ENCODE assay signal across 27 cellular contexts in the genomic region with DNA sequence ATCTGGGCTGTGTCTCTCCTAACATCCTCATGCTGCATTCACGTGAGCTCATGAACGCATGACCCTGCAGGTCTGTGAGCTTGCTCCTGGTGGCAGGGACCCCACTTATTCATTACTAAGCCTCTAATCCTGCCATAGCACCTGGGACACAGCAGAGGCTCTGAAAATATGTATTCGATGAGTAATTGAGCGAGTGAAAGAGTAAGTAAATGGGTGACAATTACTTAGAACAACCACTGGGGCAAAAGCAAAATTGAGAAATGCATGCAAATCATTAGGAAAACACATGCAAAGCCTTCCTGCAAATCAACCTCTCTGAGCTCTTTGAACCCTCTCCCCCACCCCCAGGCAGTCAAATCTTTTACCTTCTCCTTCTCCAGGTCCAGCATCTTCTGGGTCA. TPM values are rescaled to one million over a fixed set of nuclear protein-coding genes. Genes with fewer than 3 reads are reported as not detected.
DNase-seq lines count a peak whose midpoint lies in the region; ATAC-seq and TF ChIP-seq lines count a peak whose summit lies in the region.
"Had no signal": no experiment of that assay in that cellular context is flagged by ENCODE, and none has a peak within 500 bp of the region (broad histone marks: within the 10 kb centered on the region; RNA-seq: fewer than 3 reads in every experiment).

No MANE protein-coding gene starts in this region.

- peak overlapping the region; percentile 5 for H3K27ac Mint-ChIP-seq in activated CD4-positive, alpha-beta T cell treated with anti-CD3 and anti-CD28 coated beads, Interleukin-2, amount 10 ng/mL, durations not matched to agents 24 days and 14 days
- H3K27ac Mint-ChIP-seq in activated T-helper 1 cell treated with anti-CD3 and anti-CD28 coated beads, Interleukin-12 subunit alpha, Interleukin-12 subunit beta, Interleukin-2, Interleukin-4 antibody, amounts not matched to agents 30 ng/mL and 10 ng/mL and 1 ng/mL, durations not matched to agents 14 hours and 24 hours and 36 hours = peak overlapping the region; percentile 64
- H3K27ac Mint-ChIP-seq: CD8-positive, alpha-beta T cell had no signal

- no peak overlapping the region for H3K4me3 ChIP-seq in osteoblast (ENCODE audit: insufficient read depth, low read length)
- H3K4me3 ChIP-seq: BLaER1 treated with 17β-estradiol and CSF1 and Interleukin-3, amounts not matched to agents 10 nM and 100 nM; K562; MG63 had no signal

- H3K4me3 Mint-ChIP-seq in activated CD4-positive, alpha-beta T cell treated with anti-CD3 and anti-CD28 coated beads, Interleukin-2, amount 10 ng/mL, durations not matched to agents 24 days and 14 days = no peak overlapping the region
- no peak overlapping the region for H3K4me3 Mint-ChIP-seq in activated T-helper 1 cell treated with anti-CD3 and anti-CD28 coated beads, Interleukin-12 subunit alpha, Interleukin-12 subunit beta, Interleukin-2, Interleukin-4 antibody, amounts not matched to agents 30 ng/mL and 10 ng/mL and 1 ng/mL, durations not matched to agents 14 hours and 24 hours and 36 hours
- H3K4me3 Mint-ChIP-seq: CD8-positive, alpha-beta T cell had no signal

- H2AFZ ChIP-seq in osteoblast (ENCODE audit: low read length) = no peak overlapping the region

- peak; percentile 29 for TF ChIP-seq CTCF in GM12873 (IDR thresholded peaks at IDR 0.05; ENCODE audit: insufficient read depth, low read depth, low read length, missing control alignments)
- TF ChIP-seq CTCF in osteoblast (IDR thresholded peaks at IDR 0.05; ENCODE audit: extremely low read depth, low read depth, low read length) = no peak

- no peaks in the 10 kb centered on the region for H3K4me1 ChIP-seq in osteoblast (ENCODE audit: insufficient read depth, low read length)

- H4K20me1 ChIP-seq in osteoblast (ENCODE audit: insufficient read depth, low read length) = no peaks in the 10 kb centered on the region
- H4K20me1 ChIP-seq: BLaER1 treated with 17β-estradiol and CSF1 and Interleukin-3, amounts not matched to agents 10 nM and 100 nM had no signal

- no peak for ATAC-seq in HG03139 (IDR thresholded peaks at IDR 0.05; ENCODE audit: unreplicated experiment)
- ATAC-seq: CD8-positive, alpha-beta T cell; HepG2; K562 had no signal

- H3K27me3 ChIP-seq in osteoblast (ENCODE audit: insufficient read depth, low read length) = no peaks in the 10 kb centered on the region
- H3K27me3 ChIP-seq: BLaER1 treated with 17β-estradiol and CSF1 and Interleukin-3, amounts not matched to agents 10 nM and 100 nM; MG63 had no signal

- no peaks in the 10 kb centered on the region for H3K9me3 Mint-ChIP-seq in activated CD4-positive, alpha-beta T cell treated with anti-CD3 and anti-CD28 coated beads, Interleukin-2, amount 10 ng/mL, durations not matched to agents 24 days and 14 days
- H3K9me3 Mint-ChIP-seq in activated T-helper 1 cell treated with anti-CD3 and anti-CD28 coated beads, Interleukin-12 subunit alpha, Interleukin-12 subunit beta, Interleukin-2, Interleukin-4 antibody, amounts not matched to agents 30 ng/mL and 10 ng/mL and 1 ng/mL, durations not matched to agents 14 hours and 24 hours and 36 hours = no peaks in the 10 kb centered on the region
- H3K9me3 Mint-ChIP-seq: CD8-positive, alpha-beta T cell had no signal

- no peak overlapping the region for H3K27ac ChIP-seq in osteoblast (ENCODE audit: low read depth, low read length)
- H3K27ac ChIP-seq: BLaER1 treated with 17β-estradiol and CSF1 and Interleukin-3, amounts not matched to agents 10 nM and 100 nM; HL-60; RWPE1 had no signal

- DNase-seq in activated CD4-positive, alpha-beta T cell treated with anti-CD3 and anti-CD28 coated beads, Interleukin-2, amount 10 ng/mL, durations not matched to agents 24 days and 14 days = no peak
- no peak for DNase-seq in activated CD4-positive, alpha-beta T cell treated with anti-CD3 and anti-CD28 coated beads for 48 hours
- DNase-seq in activated T-helper 1 cell treated with anti-CD3 and anti-CD28 coated beads, Interleukin-12 subunit alpha, Interleukin-12 subunit beta, Interleukin-2, Interleukin-4 antibody, amounts not matched to agents 30 ng/mL and 10 ng/mL and 1 ng/mL, durations not matched to agents 14 hours and 24 hours and 36 hours (ENCODE audit: low spot score) = no peak
- DNase-seq in osteoblast (ENCODE audit: insufficient read length, low spot score, missing footprints) = peak; percentile 44
- DNase-seq in SK-N-DZ (ENCODE audit: low spot score) = no peak
- DNase-seq: 8988T; CD8-positive, alpha-beta T cell; DND-41; H7; MG63; NCI-H1048; NCI-H1417 treated with DMSO at 0.1 percent for 48 hours; NCI-H187 treated with DMSO at 0.1 percent for 48 hours; NCI-H2107; NCI-H446 treated with DMSO at 0.1 percent for 48 hours; NCI-H748 treated with DMSO at 0.1 percent for 48 hours; SHP77 treated with DMSO at 0.1 percent for 48 hours; SK-N-SH had no signal

- H3K79me2 ChIP-seq in osteoblast (ENCODE audit: insufficient read depth, low read length) = no peaks in the 10 kb centered on the region

- no peaks in the 10 kb centered on the region for H3K27me3 Mint-ChIP-seq in activated CD4-positive, alpha-beta T cell treated with anti-CD3 and anti-CD28 coated beads, Interleukin-2, amount 10 ng/mL, durations not matched to agents 24 days and 14 days
- no peaks in the 10 kb centered on the region for H3K27me3 Mint-ChIP-seq in activated T-helper 1 cell treated with anti-CD3 and anti-CD28 coated beads, Interleukin-12 subunit alpha, Interleukin-12 subunit beta, Interleukin-2, Interleukin-4 antibody, amounts not matched to agents 30 ng/mL and 10 ng/mL and 1 ng/mL, durations not matched to agents 14 hours and 24 hours and 36 hours (ENCODE audit: insufficient read depth)

- H3K36me3 ChIP-seq in osteoblast (ENCODE audit: insufficient read depth, low read length) = no peaks in the 10 kb centered on the region
- H3K36me3 ChIP-seq: BLaER1 treated with 17β-estradiol and CSF1 and Interleukin-3, amounts not matched to agents 10 nM and 100 nM; MG63 had no signal

- intact Hi-C loops in activated CD4-positive, alpha-beta T cell treated with anti-CD3 and anti-CD28 coated beads, Interleukin-2, amount 10 ng/mL, durations not matched to agents 24 days and 14 days (cut with micrococcal nuclease) = no loop called here
- intact Hi-C loops in activated T-helper 1 cell treated with anti-CD3 and anti-CD28 coated beads, Interleukin-12 subunit alpha, Interleukin-12 subunit beta, Interleukin-2, Interleukin-4 antibody, amounts not matched to agents 30 ng/mL and 10 ng/mL and 1 ng/mL, durations not matched to agents 14 hours and 24 hours and 36 hours (cut with micrococcal nuclease) = no loop called here

- H3K9me3 ChIP-seq in osteoblast (ENCODE audit: low read depth, low read length) = no peaks in the 10 kb centered on the region
- H3K9me3 ChIP-seq: BLaER1 treated with 17β-estradiol and CSF1 and Interleukin-3, amounts not matched to agents 10 nM and 100 nM; MG63; SK-N-SH had no signal

- peaks cover 22% of the 10 kb centered on the region for H3K4me1 Mint-ChIP-seq in activated CD4-positive, alpha-beta T cell treated with anti-CD3 and anti-CD28 coated beads, Interleukin-2, amount 10 ng/mL, durations not matched to agents 24 days and 14 days
- peaks cover 30% of the 10 kb centered on the region for H3K4me1 Mint-ChIP-seq in activated T-helper 1 cell treated with anti-CD3 and anti-CD28 coated beads, Interleukin-12 subunit alpha, Interleukin-12 subunit beta, Interleukin-2, Interleukin-4 antibody, amounts not matched to agents 30 ng/mL and 10 ng/mL and 1 ng/mL, durations not matched to agents 14 hours and 24 hours and 36 hours (ENCODE audit: low read depth)

- H3K4me2 ChIP-seq in osteoblast (ENCODE audit: insufficient read depth, low read length) = no peak overlapping the region
- H3K4me2 ChIP-seq: SK-N-SH had no signal

- H3K36me3 Mint-ChIP-seq in activated CD4-positive, alpha-beta T cell treated with anti-CD3 and anti-CD28 coated beads, Interleukin-2, amount 10 ng/mL, durations not matched to agents 24 days and 14 days (ENCODE audit: low read depth) = no peaks in the 10 kb centered on the region
- H3K36me3 Mint-ChIP-seq in activated T-helper 1 cell treated with anti-CD3 and anti-CD28 coated beads, Interleukin-12 subunit alpha, Interleukin-12 subunit beta, Interleukin-2, Interleukin-4 antibody, amounts not matched to agents 30 ng/mL and 10 ng/mL and 1 ng/mL, durations not matched to agents 14 hours and 24 hours and 36 hours (ENCODE audit: low read depth) = no peaks in the 10 kb centered on the region
- H3K36me3 Mint-ChIP-seq: CD8-positive, alpha-beta T cell had no signal

RNA-seq across cellular contexts. Expression of a gene that starts 23.6 kb away (rescaled TPM):
- 0.16 and 0.21 TPM in 2 replicates for total RNA-seq in activated CD4-positive, alpha-beta T cell treated with anti-CD3 and anti-CD28 coated beads, Interleukin-2, amount 10 ng/mL, durations not matched to agents 24 days and 14 days
- 0.52 and 0.54 TPM in 2 replicates for total RNA-seq in activated T-helper 1 cell treated with anti-CD3 and anti-CD28 coated beads, Interleukin-12 subunit alpha, Interleukin-12 subunit beta, Interleukin-2, Interleukin-4 antibody, amounts not matched to agents 30 ng/mL and 10 ng/mL and 1 ng/mL, durations not matched to agents 14 hours and 24 hours and 36 hours
- not detected in 2 replicates for total RNA-seq in osteoblast
- polyA plus RNA-seq in SK-N-DZ (2014; cell fraction: cytosol; rRNA removed) = 0.92 and 1.1 TPM in 2 replicates
- 0.73 and 1.3 TPM in 2 replicates for polyA plus RNA-seq in SK-N-DZ (2014; cell fraction: nucleus; rRNA removed)
- total RNA-seq: HepG2, HT-29, K562, LHCN-M2 had no signal
- polyA plus RNA-seq: HepG2, K562 had no signal
